8 cellular contexts compared by ENCODE assay signal in genomic region chr17:51298508-51299371, GRCh38. TPM values are rescaled to one million over a fixed set of nuclear protein-coding genes. Genes with fewer than 3 reads are reported as not detected.
DNase-seq lines count a peak whose midpoint lies in the region; ATAC-seq and TF ChIP-seq lines count a peak whose summit lies in the region.

No MANE protein-coding gene starts in this region.

- H3K27me3 Mint-ChIP-seq in Caco-2 (ENCODE audit: insufficient read depth, unreplicated experiment) = no peaks in the 10 kb centered on the region
- no peaks in the 10 kb centered on the region for H3K27me3 Mint-ChIP-seq in HFFc6 (ENCODE audit: insufficient read depth)
- no peaks in the 10 kb centered on the region for H3K27me3 Mint-ChIP-seq in naive B cell
- H3K27me3 Mint-ChIP-seq in activated naive CD4-positive, alpha-beta T cell treated with anti-CD3 and anti-CD28 coated beads for 36 hours (ENCODE audit: low read depth) = no peaks in the 10 kb centered on the region

- H3K36me3 ChIP-seq in Caco-2 (ENCODE audit: control insufficient read depth, insufficient read depth, low read length) = no peaks in the 10 kb centered on the region; the same call in 1 of the 2 replicates
- H3K36me3 ChIP-seq in NT2/D1 (ENCODE audit: insufficient read depth, insufficient read length, low read length) = peaks cover 45% of the 10 kb centered on the region

- intact Hi-C loops in Caco-2 (cut with micrococcal nuclease; ENCODE audit: unreplicated experiment) (loop anchor here (1.0 to 2.0 kb wide), 4 partner anchors 24 to 238 kb away; no protein-coding TSS in a partner anchor), dorsolateral prefrontal cortex (cut with DNase I) (loop anchor here in 1 of 2 donors (2.0 kb wide), 1 partner anchor 238 kb away; no protein-coding TSS in a partner anchor)
- intact Hi-C loops in activated naive CD4-positive, alpha-beta T cell treated with anti-CD3 and anti-CD28 coated beads for 36 hours (cut with micrococcal nuclease) = loop anchor here (1.0 to 5.0 kb wide), 3 partner anchors 74 to 344 kb away; no protein-coding TSS in a partner anchor

- H3K9me3 Mint-ChIP-seq in Caco-2 (ENCODE audit: unreplicated experiment) (no peaks in the 10 kb centered on the region), HFFc6 (no peaks in the 10 kb centered on the region), naive B cell (peaks cover 0 to 3% (median 0%) of the 10 kb centered on the region in 7 donors)
- H3K9me3 Mint-ChIP-seq in activated naive CD4-positive, alpha-beta T cell treated with anti-CD3 and anti-CD28 coated beads for 36 hours = no peaks in the 10 kb centered on the region

- DNase-seq in Caco-2 (peak in 1 of 2 experiments; percentile 48), HFFc6 (peak; percentile 48), NT2/D1 (ENCODE audit: low read depth, low spot score) (peak; percentile 46), dorsolateral prefrontal cortex (peak in 1 of 10 donors; percentile 17), naive B cell (peak; percentile 2)
- DNase-seq in activated naive CD4-positive, alpha-beta T cell treated with anti-CD3 and anti-CD28 coated beads for 36 hours = no peak

- peak overlapping the region in 23 of 59 donors; percentile 8 to 81 (median 43) for H3K27ac ChIP-seq in dorsolateral prefrontal cortex

- H3K4me3 ChIP-seq in Caco-2 (ENCODE audit: low read depth, low read length) (no peak overlapping the region), NT2/D1 (ENCODE audit: insufficient read length, low read depth) (no peak overlapping the region), dorsolateral prefrontal cortex (no peak overlapping the region)

- POLR2A ChIA-PET in Caco-2 (lab: Charles Lee) = no interaction called here

- TF ChIP-seq CTCF in Caco-2 (IDR thresholded peaks at IDR 0.05; ENCODE audit: insufficient read depth in 1 of 2, low read depth in 1 of 2, low read length in 1 of 2, severe bottlenecking in 1 of 2, unreplicated experiment in 1 of 2) = peak; percentile 75 to 78
- TF ChIP-seq CTCF in HFFc6 (IDR thresholded peaks at IDR 0.05) = peak; percentile 78
- peak; percentile 43 to 91 (median 74) for TF ChIP-seq CTCF in dorsolateral prefrontal cortex (IDR thresholded peaks at IDR 0.05 in 54 of 56, conservative IDR thresholded peaks at IDR 0.05 in 2 of 56; ENCODE audit: low read depth in 1 of 56, partially characterized antibody in 56 of 56)

- H3K36me3 Mint-ChIP-seq in Caco-2 (ENCODE audit: insufficient read depth, unreplicated experiment) (peaks cover 39% of the 10 kb centered on the region), HFFc6 (ENCODE audit: low read depth) (peaks cover 2% of the 10 kb centered on the region; the same call in 1 of the 2 replicates), naive B cell (peaks cover 3 to 12% of the 10 kb centered on the region in 2 donors)
- H3K36me3 Mint-ChIP-seq in activated naive CD4-positive, alpha-beta T cell treated with anti-CD3 and anti-CD28 coated beads for 36 hours (ENCODE audit: low read depth) = peaks cover 7% of the 10 kb centered on the region

- no TSS peak for BruUV-seq in Caco-2 (replicated peaks; lab: Mats Ljungman, UMichigan)

- no peaks in the 10 kb centered on the region for H3K27me3 ChIP-seq in Caco-2 (replicated peaks; ENCODE audit: control insufficient read depth, insufficient read depth, low read length)
- H3K27me3 ChIP-seq in NT2/D1 (ENCODE audit: insufficient read depth, insufficient read length) = no peaks in the 10 kb centered on the region
- H3K27me3 ChIP-seq in dorsolateral prefrontal cortex = no peaks in the 10 kb centered on the region

- H3K4me1 ChIP-seq in Caco-2 = no peaks in the 10 kb centered on the region
- H3K4me1 ChIP-seq in NT2/D1 (ENCODE audit: insufficient read depth, insufficient read length) = no peaks in the 10 kb centered on the region

- ATAC-seq in naive B cell (ENCODE audit: low read depth in 2 of 2) (no peak), GM18907 (IDR thresholded peaks at IDR 0.05; ENCODE audit: unreplicated experiment) (no peak)
- no peak for ATAC-seq in activated CD4-positive, CD25-positive, alpha-beta regulatory T cell treated with anti-CD3 and anti-CD28 coated beads, Interleukin-2, amount 50 U/mL, for 24 hours

- no peaks in the 10 kb centered on the region for H3K9me3 ChIP-seq in Caco-2
- H3K9me3 ChIP-seq in NT2/D1 (ENCODE audit: insufficient read depth, low read length) = no peaks in the 10 kb centered on the region

- no peak overlapping the region for H3K4me3 Mint-ChIP-seq in Caco-2 (ENCODE audit: unreplicated experiment)
- no peak overlapping the region for H3K4me3 Mint-ChIP-seq in HFFc6
- H3K4me3 Mint-ChIP-seq in naive B cell = no peak overlapping the region
- H3K4me3 Mint-ChIP-seq in activated naive CD4-positive, alpha-beta T cell treated with anti-CD3 and anti-CD28 coated beads for 36 hours = no peak overlapping the region

- H3K9ac ChIP-seq in NT2/D1 (ENCODE audit: insufficient read length, low read depth) = no peak overlapping the region

- CTCF ChIA-PET in Caco-2 (lab: Charles Lee) = interaction anchor here (0.6 to 1.8 kb wide), 8 partner anchors 13 to 238 kb away, joined by 3 to 15 read pairs (median 4); no protein-coding TSS in a partner anchor
- CTCF ChIA-PET in activated naive CD4-positive, alpha-beta T cell treated with anti-CD3 and anti-CD28 coated beads for 36 hours (lab: Charles Lee) = interaction anchor here (0.6 to 1.9 kb wide), 9 partner anchors 10 to 240 kb away, joined by 3 to 10 read pairs (median 4); no protein-coding TSS in a partner anchor

- no peaks in the 10 kb centered on the region for H3K4me1 Mint-ChIP-seq in Caco-2 (ENCODE audit: low read depth, unreplicated experiment)
- no peaks in the 10 kb centered on the region for H3K4me1 Mint-ChIP-seq in HFFc6 (ENCODE audit: low read depth)
- H3K4me1 Mint-ChIP-seq in naive B cell = no peaks in the 10 kb centered on the region
- H3K4me1 Mint-ChIP-seq in activated naive CD4-positive, alpha-beta T cell treated with anti-CD3 and anti-CD28 coated beads for 36 hours (ENCODE audit: low read depth) = peaks cover 1% of the 10 kb centered on the region

- H3K27ac Mint-ChIP-seq in Caco-2 (ENCODE audit: unreplicated experiment) = no peak overlapping the region
- H3K27ac Mint-ChIP-seq in HFFc6 = no peak overlapping the region
- no peak overlapping the region for H3K27ac Mint-ChIP-seq in naive B cell
- no peak overlapping the region for H3K27ac Mint-ChIP-seq in activated naive CD4-positive, alpha-beta T cell treated with anti-CD3 and anti-CD28 coated beads for 36 hours

RNA-seq across cellular contexts. Expression of gene UTP18, which starts 38.4 kb away (rescaled TPM):
- total RNA-seq in Caco-2 (2022) (55.3 and 63.4 TPM in 2 replicates), dorsolateral prefrontal cortex (10 to 100 TPM; 21.6 to 44.1 (median 32.9) TPM)
- total RNA-seq in HFFc6 (2021; fragmentation: NEBNext Ultra II Directional; extraction: Animal tissue kit (Norgen Biotek cat#: 25700)) = 10 to 100 TPM; 24.7 to 38.5 (median 35.2) TPM
- polyA plus RNA-seq in naive B cell (ENCODE audit: low read depth in 6 of 6) = 10 to 100 TPM; 38.8 to 70.4 (median 51.5) TPM
- total RNA-seq in activated naive CD4-positive, alpha-beta T cell treated with anti-CD3 and anti-CD28 coated beads for 36 hours = 10 to 100 TPM; 54.4 to 54.5 TPM

RNA-seq across cellular contexts. Expression of gene MBTD1, which starts 38.9 kb away (rescaled TPM):
- total RNA-seq in Caco-2 (2022) = 24.3 and 26.2 TPM in 2 replicates
- total RNA-seq in HFFc6 (2021; fragmentation: NEBNext Ultra II Directional; extraction: Animal tissue kit (Norgen Biotek cat#: 25700)) = 1 to 10 TPM; 3.6 to 5.1 (median 4.5) TPM
- 10 to 100 TPM; 12.7 to 27.7 (median 18.7) TPM for total RNA-seq in dorsolateral prefrontal cortex
- polyA plus RNA-seq in naive B cell (ENCODE audit: low read depth in 6 of 6) = 10 to 100 TPM in 4 of 6 donors, 1 to 10 TPM in 2; 4.0 to 16.3 (median 10.9) TPM
- 1 to 10 TPM; 6.3 to 7.0 TPM for total RNA-seq in activated naive CD4-positive, alpha-beta T cell treated with anti-CD3 and anti-CD28 coated beads for 36 hours
